ENCODE assay signal across 16 cellular contexts in genomic region chr2:19898592-19899329, GRCh38. TPM values are rescaled to one million over a fixed set of nuclear protein-coding genes. Genes with fewer than 3 reads are reported as not detected.
DNase-seq lines count a peak whose midpoint lies in the region; ATAC-seq, FAIRE-seq and TF ChIP-seq lines count a peak whose summit lies in the region.
"Had no signal": no experiment of that assay in that cellular context is flagged by ENCODE, and none has a peak within 500 bp of the region (broad histone marks: within the 10 kb centered on the region; RNA-seq: fewer than 3 reads in every experiment).

No MANE protein-coding gene starts in this region.

- in situ Hi-C loops in K562 (cut with MboI), result no loop called here

- H2AFZ ChIP-seq in K562 (ENCODE audit: low read depth, low read length) (no peak overlapping the region), smooth muscle cell (ENCODE audit: low read depth) (no peak overlapping the region)

- peaks cover 5 to 11% of the 10 kb centered on the region in 2 donors for H3K36me3 Mint-ChIP-seq in activated T-cell treated with anti-CD3 and anti-CD28 coated beads, Interleukin-2, amount 50 U/mL, for 72 hours (ENCODE audit: insufficient read depth in 2 of 2)

- H3K4me3 Mint-ChIP-seq in activated T-cell treated with anti-CD3 and anti-CD28 coated beads, Interleukin-2, amount 50 U/mL, for 72 hours, result peak overlapping the region; percentile 27 to 47
- H3K4me3 Mint-ChIP-seq: activated B cell treated with CpG ODN at 0.5 μM for 24 hours, CD14-positive monocyte had no signal

- peaks cover 3% of the 10 kb centered on the region for H3F3A ChIP-seq in smooth muscle cell (ENCODE audit: low read depth)

- CTCF ChIA-PET in K562 (lab: Yijun Ruan, JAX; ENCODE audit: low intra/inter-chr PET ratio), result no interaction called here

- no peak for ATAC-seq in activated T-cell treated with anti-CD3 and anti-CD28 coated beads, Interleukin-2, amount 50 U/mL, for 72 hours (replicated peaks in 1 of 2)
- peak; percentile 58 for ATAC-seq in K562
- no peak for ATAC-seq in GM18909 (IDR thresholded peaks at IDR 0.05; ENCODE audit: poor library complexity, unreplicated experiment)

- H3K27me3 Mint-ChIP-seq in activated T-cell treated with anti-CD3 and anti-CD28 coated beads, Interleukin-2, amount 50 U/mL, for 72 hours (ENCODE audit: low read depth), result no peaks in the 10 kb centered on the region
- H3K27me3 Mint-ChIP-seq: activated B cell treated with CpG ODN at 0.5 μM for 24 hours had no signal

- TF ChIP-seq CTCF in K562 (IDR thresholded peaks at IDR 0.05 in 2 of 3, conservative IDR thresholded peaks at IDR 0.05 in 1 of 3; ENCODE audit: insufficient read depth in 2 of 3, low read depth in 1 of 3, low read length in 3 of 3), result no peak
- TF ChIP-seq CTCF in smooth muscle cell (IDR thresholded peaks at IDR 0.05; ENCODE audit: borderline replicate concordance, insufficient read depth, poor library complexity, severe bottlenecking), result no peak

- TF ChIP-seq POLR2A in K562 (conservative IDR thresholded peaks at IDR 0.05), result no peak

- H4K20me1 ChIP-seq in K562 (replicated peaks; ENCODE audit: control insufficient read depth, insufficient read depth, low read length) (peaks cover 7% of the 10 kb centered on the region; the same call in 1 of the 2 replicates), smooth muscle cell (ENCODE audit: low read depth) (peaks cover 53% of the 10 kb centered on the region)

- TF ChIP-seq RAD21 in K562 (CRISPR knock-in tag; conservative IDR thresholded peaks at IDR 0.05 in 1 of 2, IDR thresholded peaks at IDR 0.05 in 1 of 2), result no peak

- H3K79me2 ChIP-seq in K562 (ENCODE audit: control insufficient read depth, insufficient read depth, low read length) (peaks cover 83% of the 10 kb centered on the region), smooth muscle cell (ENCODE audit: low read depth) (peaks cover 59% of the 10 kb centered on the region)

- H3K4me3 ChIP-seq in K562 (peak overlapping the region; percentile 33), smooth muscle cell (no peak overlapping the region)
- H3K4me3 ChIP-seq: thyroid gland had no signal

- 4% methylated on average over 7 of the region's 7 CpGs for WGBS in K562 (ENCODE audit: insufficient coverage, low coverage, missing lambda C conversion rate)
- WGBS in smooth muscle cell (ENCODE audit: low lambda C conversion rate), result 73% methylated on average over 7 of the region's 7 CpGs

- no peak for TF ChIP-seq EP300 in K562 (IDR thresholded peaks at IDR 0.05; ENCODE audit: low read length)

- intact Hi-C loops in K562 (cut with micrococcal nuclease), result no loop called here

- H3K27ac ChIP-seq in K562 (ENCODE audit: extremely low read depth, low read depth, low read length) (peak overlapping the region; percentile 49), smooth muscle cell (ENCODE audit: low read depth) (no peak overlapping the region)
- H3K27ac ChIP-seq: thyroid gland had no signal

- H3K9me1 ChIP-seq in K562 (ENCODE audit: control insufficient read depth, insufficient read depth, low read length), result no peaks in the 10 kb centered on the region

- H3K4me1 ChIP-seq in K562 (replicated peaks in 1 of 2; ENCODE audit: control insufficient read depth in 2 of 2, insufficient read depth in 2 of 2, low read length in 2 of 2) (peaks cover 15 to 22% of the 10 kb centered on the region in 2 experiments; a peak in 4 of 5 replicates), smooth muscle cell (ENCODE audit: low read depth) (peaks cover 27% of the 10 kb centered on the region)

- DNase-seq in activated T-cell treated with anti-CD3 and anti-CD28 coated beads, Interleukin-2, amount 50 U/mL, for 72 hours, result no peak
- no peak for DNase-seq in activated T-cell treated with anti-CD3 and anti-CD28 coated beads, Interleukin-2, amount 50 U/mL, for 1 hour
- DNase-seq in MV-4-11 (lab: John Stamatoyannopoulos, UW) (peak; percentile 28), K562 (ENCODE audit: extremely low read depth in 1 of 4, low spot score in 3 of 4) (peak; percentile 7 to 36 (median 14)), smooth muscle cell (lab: John Stamatoyannopoulos, UW; ENCODE audit: unreplicated experiment) (no peak), NCI-H2029 (lab: John Stamatoyannopoulos, UW) (no peak), HT-29 (ENCODE audit: low spot score) (no peak)
- DNase-seq: activated B cell treated with CpG ODN at 0.5 μM for 24 hours; activated gamma-delta T cell; cortex of kidney; foreskin melanocyte; stimulated activated CD4-positive, alpha-beta T cell treated with anti-CD3 and anti-CD28 coated beads, Interleukin-4, amount 100 ng/mL, for 4 hours; thyroid gland had no signal

- POLR2A ChIA-PET in K562 (lab: Yijun Ruan, JAX), result interaction anchor here (0.7 to 1.9 kb wide), 3 partner anchors 10 to 1422 kb away, joined by 3 to 9 read pairs (median 3); no protein-coding TSS in a partner anchor

- TSS peak; percentile 4 for BruUV-seq in K562 (replicated peaks; lab: Mats Ljungman, UMichigan)

- peak; percentile 54 for FAIRE-seq in K562 (lab: Jason Lieb, UNC)
- FAIRE-seq: H1 had no signal

- peaks cover 70% of the 10 kb centered on the region for H3K4me1 Mint-ChIP-seq in activated T-cell treated with anti-CD3 and anti-CD28 coated beads, Interleukin-2, amount 50 U/mL, for 72 hours (ENCODE audit: low read depth)

- H3K4me2 ChIP-seq in K562 (ENCODE audit: insufficient read depth, low read length), result peak overlapping the region; percentile 70
- peak overlapping the region; percentile 42 for H3K4me2 ChIP-seq in smooth muscle cell

- H3K9me3 ChIP-seq in K562 (replicated peaks; ENCODE audit: control insufficient read depth, insufficient read depth, low read depth, low read length) (no peaks in the 10 kb centered on the region), smooth muscle cell (replicated peaks; ENCODE audit: low read depth) (no peaks in the 10 kb centered on the region)
- H3K9me3 ChIP-seq: thyroid gland had no signal

- H3K9ac ChIP-seq in K562 (ENCODE audit: insufficient read depth in 1 of 2, low read depth in 2 of 2, low read length in 2 of 2) (peak overlapping the region; percentile 46 to 88), smooth muscle cell (ENCODE audit: low read depth) (peak overlapping the region; percentile 1)

- peaks cover 0 to 2% of the 10 kb centered on the region in 2 donors for H3K9me3 Mint-ChIP-seq in activated T-cell treated with anti-CD3 and anti-CD28 coated beads, Interleukin-2, amount 50 U/mL, for 72 hours
- H3K9me3 Mint-ChIP-seq: activated B cell treated with CpG ODN at 0.5 μM for 24 hours had no signal

- H3K36me3 ChIP-seq in K562 (ENCODE audit: control insufficient read depth, insufficient read depth, low read length) (peaks cover 3% of the 10 kb centered on the region; the same call in 1 of the 3 replicates), smooth muscle cell (ENCODE audit: low read depth) (no peaks in the 10 kb centered on the region)
- H3K36me3 ChIP-seq: thyroid gland had no signal

- H3K27me3 ChIP-seq in K562 (ENCODE audit: control insufficient read depth in 2 of 2, insufficient read depth in 2 of 2, low read length in 2 of 2) (no peaks in the 10 kb centered on the region), smooth muscle cell (ENCODE audit: low read depth) (no peaks in the 10 kb centered on the region)
- H3K27me3 ChIP-seq: thyroid gland had no signal

- no peak overlapping the region for H3K27ac Mint-ChIP-seq in activated T-cell treated with anti-CD3 and anti-CD28 coated beads, Interleukin-2, amount 50 U/mL, for 72 hours
- H3K27ac Mint-ChIP-seq: activated B cell treated with CpG ODN at 0.5 μM for 24 hours, CD14-positive monocyte had no signal

TF ChIP-seq in K562, 482 proteins besides CTCF, POLR2A, EP300 and RAD21 (continues in another document):
- TF ChIP-seq ZNF324 (CRISPR knock-in tag; IDR thresholded peaks at IDR 0.05) (no peak), BRF1 (IDR thresholded peaks at IDR 0.05; ENCODE audit: borderline replicate concordance, extremely low read depth, insufficient read length) (no peak), BMI1 (IDR thresholded peaks at IDR 0.05; ENCODE audit: low read length) (no peak), MTA1 (IDR thresholded peaks at IDR 0.05; ENCODE audit: borderline replicate concordance) (no peak), CEBPG (CRISPR knock-in tag; IDR thresholded peaks at IDR 0.05) (0 out of 2 replicates have a peak, but pooled peaks have one; percentile 11), CEBPG (tag; conservative IDR thresholded peaks at IDR 0.05 in 1 of 2, IDR thresholded peaks at IDR 0.05 in 1 of 2) (no peak), MAZ (CRISPR knock-in tag; conservative IDR thresholded peaks at IDR 0.05 in 1 of 2, IDR thresholded peaks at IDR 0.05 in 1 of 2) (0 out of 4 replicates have a peak, but pooled peaks of 1 of the 2 experiments have one; percentile 33), HDAC6 (IDR thresholded peaks at IDR 0.05; ENCODE audit: low read depth, low read length) (no peak), DDX20 (tag; IDR thresholded peaks at IDR 0.05; ENCODE audit: low read depth) (no peak), CBX5 (IDR thresholded peaks at IDR 0.05; ENCODE audit: borderline replicate concordance, low read depth) (no peak), ZNF316 (IDR thresholded peaks at IDR 0.05) (no peak), RCOR1 (IDR thresholded peaks at IDR 0.05; ENCODE audit: borderline replicate concordance in 1 of 2, low read depth in 2 of 2, low read length in 2 of 2) (no peak)

RNA-seq across cellular contexts. Expression of gene TTC32, which starts 3.0 kb away (rescaled TPM):
- total RNA-seq in activated T-cell treated with anti-CD3 and anti-CD28 coated beads, Interleukin-2, amount 50 U/mL, for 72 hours, result 10 to 100 TPM; 39.2 to 39.4 TPM
- total RNA-seq in K562 (2011; cell fraction: chromatin; rRNA removed; ENCODE audit: low replicate concordance), result 43.8 and 77.6 TPM in 2 replicates
- total RNA-seq in K562 (2011; cell fraction: nucleolus; rRNA removed), result 47.5 and 49.7 TPM in 2 replicates
- 59.5 and 69.1 TPM in 2 replicates for total RNA-seq in K562 (2011; cell fraction: nucleoplasm; rRNA removed)
- total RNA-seq in K562 (2014; rRNA removed), result 23.7 and 27.6 TPM in 2 replicates
- total RNA-seq in K562 (2014; rRNA removed; fragmentation: Illumina TruSeq; extraction: Trizol), result 52.6 and 59.0 TPM in 2 replicates
- 38.2 and 42.3 TPM in 2 replicates for total RNA-seq in K562 (2015; rRNA removed; fragmentation: Illumina TruSeq; extraction: Trizol)
- 36.5 and 40.8 TPM in 2 replicates for total RNA-seq in K562 (2021)
- polyA plus RNA-seq in K562 (2011; rRNA removed), result 64.3 and 69.3 TPM in 2 replicates
- polyA plus RNA-seq in K562 (2011; cell fraction: cytosol; rRNA removed), result 32.1 and 37.1 TPM in 2 replicates
- 90.6 and 119 TPM in 2 replicates for polyA plus RNA-seq in K562 (2011; cell fraction: nucleus; rRNA removed)
- 38.8 and 49.6 TPM in 2 replicates for polyA plus RNA-seq in K562 (2012)
- 39.6 and 40.5 TPM in 2 replicates for polyA plus RNA-seq in K562 (2014; fragmentation: Illumina TruSeq; extraction: Trizol)
- 10 to 100 TPM; 55.0 to 66.5 TPM for polyA plus RNA-seq in K562 (2014; fragmentation: Nextera tagmentation; extraction: Ambion mirVana)
- 55.0 and 71.4 TPM in 2 replicates for polyA plus RNA-seq in K562 (2014; rRNA removed)
- 26.9 and 30.0 TPM in 2 replicates for polyA minus RNA-seq in K562 (2011; rRNA and poly(A)+ RNA removed)
- 13.1 and 15.0 TPM in 2 replicates for polyA minus RNA-seq in K562 (2011; cell fraction: cytosol; rRNA and poly(A)+ RNA removed)
- 90.5 and 115 TPM in 2 replicates for polyA minus RNA-seq in K562 (2011; cell fraction: nucleus; rRNA and poly(A)+ RNA removed)
- 6.2 and 12.5 TPM in 2 replicates for total RNA-seq in smooth muscle cell
- polyA plus RNA-seq in smooth muscle cell, result 5.1 and 5.2 TPM in 2 replicates
- 7.0 and 9.7 TPM in 2 replicates for total RNA-seq in HT-29 (2014; rRNA removed; shearing (Covaris generic))

Comparison
In these comparisons a context has a peak if more than half of its experiments do, and no peak if none do; other contexts are left out.
1. DNase-seq: peak in MV-4-11 (single experiment) and K562 (4 of 4); none in activated T-cell treated with anti-CD3 and anti-CD28 coated beads, Interleukin-2, amount 50 U/mL, for 72 hours (0 of 2), activated T-cell treated with anti-CD3 and anti-CD28 coated beads, Interleukin-2, amount 50 U/mL, for 1 hour (single experiment), smooth muscle cell (single experiment), NCI-H2029 (single experiment) and HT-29 (single experiment).